In genomic region chrX:106862972-106863688, GRCh38 we compare ENCODE assay signal across 9 cellular contexts. TPM values are rescaled to one million over a fixed set of nuclear protein-coding genes. Genes with fewer than 3 reads are reported as not detected.
DNase-seq lines count a peak whose midpoint lies in the region; ATAC-seq and TF ChIP-seq lines count a peak whose summit lies in the region.
"Had no signal": no experiment of that assay in that cellular context is flagged by ENCODE, and none has a peak within 500 bp of the region (broad histone marks: within the 10 kb centered on the region; RNA-seq: fewer than 3 reads in every experiment).

No MANE protein-coding gene starts in this region.

- H2AFZ ChIP-seq in osteoblast (ENCODE audit: low read length), result no peak overlapping the region

- no peak overlapping the region for H3K27ac ChIP-seq in osteoblast (ENCODE audit: low read depth, low read length)
- H3K27ac ChIP-seq: epithelial cell of prostate had no signal

- peak; percentile 84 for ATAC-seq in GM18861 (IDR thresholded peaks at IDR 0.05; ENCODE audit: unreplicated experiment)
- no peak for ATAC-seq in GM18520 (IDR thresholded peaks at IDR 0.05; ENCODE audit: unreplicated experiment)
- no peak for ATAC-seq in GM21447 (IDR thresholded peaks at IDR 0.05; ENCODE audit: unreplicated experiment)

- no peak for TF ChIP-seq EP300 in Ishikawa (IDR thresholded peaks at IDR 0.05; ENCODE audit: borderline replicate concordance)

- H4K20me1 ChIP-seq in osteoblast (ENCODE audit: insufficient read depth, low read length), result peaks cover 7% of the 10 kb centered on the region

- peaks cover 2% of the 10 kb centered on the region for H3K4me1 ChIP-seq in osteoblast (ENCODE audit: insufficient read depth, low read length)

- H3K27me3 ChIP-seq in BJ (ENCODE audit: control insufficient read depth, insufficient read depth, low read length) (no peaks in the 10 kb centered on the region), osteoblast (ENCODE audit: insufficient read depth, low read length) (no peaks in the 10 kb centered on the region)

- peak; percentile 21; the same call in 1 of the 2 replicates for TF ChIP-seq RAD21 in Ishikawa (IDR thresholded peaks at IDR 0.05; ENCODE audit: low read depth)

- no peak overlapping the region for H3K4me2 ChIP-seq in osteoblast (ENCODE audit: insufficient read depth, low read length)

- peak; percentile 24; the same call in 1 of the 2 replicates for TF ChIP-seq CTCF in BJ (IDR thresholded peaks at IDR 0.05; ENCODE audit: insufficient read depth, low read depth, low read length)
- TF ChIP-seq CTCF in astrocyte of the spinal cord (IDR thresholded peaks at IDR 0.05; ENCODE audit: low read depth, low read length), result peak; percentile 43
- peak; percentile 57 for TF ChIP-seq CTCF in osteoblast (IDR thresholded peaks at IDR 0.05; ENCODE audit: extremely low read depth, low read depth, low read length)

- in situ Hi-C loops in astrocyte of the spinal cord (cut with HindIII; ENCODE audit: low sequenced_read_pairs), result no loop called here

- no peaks in the 10 kb centered on the region; the same call in 1 of the 2 replicates for H3K36me3 ChIP-seq in BJ (ENCODE audit: control insufficient read depth, insufficient read depth, low read length)
- H3K36me3 ChIP-seq in osteoblast (ENCODE audit: insufficient read depth, low read length), result peaks cover 11% of the 10 kb centered on the region

- CTCF ChIA-PET in BJ (lab: Yijun Ruan, JAX), result interaction anchor here (0.6 to 2.5 kb wide), 5 partner anchors 9 to 982 kb away, joined by 3 to 6 read pairs (median 4); no protein-coding TSS in a partner anchor

- POLR2A ChIA-PET in BJ (lab: Charles Lee), result no interaction called here

- H3K4me3 ChIP-seq in BJ (ENCODE audit: low read depth, low read length) (no peak overlapping the region), astrocyte of the spinal cord (ENCODE audit: low read depth, low read length) (no peak overlapping the region), osteoblast (ENCODE audit: insufficient read depth, low read length) (no peak overlapping the region)

- H3K9me3 ChIP-seq in osteoblast (ENCODE audit: low read depth, low read length), result peaks cover 3% of the 10 kb centered on the region

- H3K79me2 ChIP-seq in osteoblast (ENCODE audit: insufficient read depth, low read length), result no peaks in the 10 kb centered on the region

- no peak for DNase-seq in BJ (ENCODE audit: low read depth)
- DNase-seq in astrocyte of the spinal cord (ENCODE audit: low read depth, low spot score), result no peak
- DNase-seq in osteoblast (ENCODE audit: insufficient read length, low spot score, missing footprints), result peak; percentile 58
- DNase-seq in AG20443 (ENCODE audit: low spot score), result no peak

TF ChIP-seq in Ishikawa, 13 proteins besides CTCF, POLR2A, EP300 and RAD21:
- no peak for TF ChIP-seq YY1 (IDR thresholded peaks at IDR 0.05; ENCODE audit: low read depth)
- no peak for TF ChIP-seq MAX (IDR thresholded peaks at IDR 0.05)
- TF ChIP-seq NFIC (IDR thresholded peaks at IDR 0.05), result no peak
- TF ChIP-seq TEAD4 (IDR thresholded peaks at IDR 0.05), result no peak
- TF ChIP-seq TAF1 (IDR thresholded peaks at IDR 0.05; ENCODE audit: low read depth), result no peak
- TF ChIP-seq CREB1 (IDR thresholded peaks at IDR 0.05; ENCODE audit: low read depth), result no peak
- TF ChIP-seq CEBPB (IDR thresholded peaks at IDR 0.05), result no peak
- TF ChIP-seq ZBTB7A (IDR thresholded peaks at IDR 0.05; ENCODE audit: low read depth), result no peak
- no peak for TF ChIP-seq USF1 (IDR thresholded peaks at IDR 0.05)
- no peak for TF ChIP-seq REST (IDR thresholded peaks at IDR 0.05; ENCODE audit: low read depth)
- TF ChIP-seq FOXM1 (IDR thresholded peaks at IDR 0.05; ENCODE audit: borderline replicate concordance, low read depth), result no peak
- no peak for TF ChIP-seq EGR1 (IDR thresholded peaks at IDR 0.05)
- TF ChIP-seq TCF12 (IDR thresholded peaks at IDR 0.05; ENCODE audit: low read depth), result no peak

RNA-seq across cellular contexts. Expression of gene RIPPLY1, which starts 40.0 kb away (rescaled TPM):
- polyA plus RNA-seq in BJ (2011; rRNA removed), result 0.06 TPM in 1 of 2 replicates, not detected in the other
- polyA minus RNA-seq in BJ (2011; rRNA and poly(A)+ RNA removed), result not detected in 2 replicates
- not detected in 2 replicates for total RNA-seq in osteoblast

RNA-seq across cellular contexts. Expression of gene CLDN2, which starts 57.1 kb away (rescaled TPM):
- not detected in 2 replicates for polyA plus RNA-seq in BJ (2011; rRNA removed)
- polyA minus RNA-seq in BJ (2011; rRNA and poly(A)+ RNA removed), result not detected in 2 replicates
- total RNA-seq in osteoblast, result not detected in 2 replicates
